ENCODE assay signal across 8 cellular contexts in the genomic region with DNA sequence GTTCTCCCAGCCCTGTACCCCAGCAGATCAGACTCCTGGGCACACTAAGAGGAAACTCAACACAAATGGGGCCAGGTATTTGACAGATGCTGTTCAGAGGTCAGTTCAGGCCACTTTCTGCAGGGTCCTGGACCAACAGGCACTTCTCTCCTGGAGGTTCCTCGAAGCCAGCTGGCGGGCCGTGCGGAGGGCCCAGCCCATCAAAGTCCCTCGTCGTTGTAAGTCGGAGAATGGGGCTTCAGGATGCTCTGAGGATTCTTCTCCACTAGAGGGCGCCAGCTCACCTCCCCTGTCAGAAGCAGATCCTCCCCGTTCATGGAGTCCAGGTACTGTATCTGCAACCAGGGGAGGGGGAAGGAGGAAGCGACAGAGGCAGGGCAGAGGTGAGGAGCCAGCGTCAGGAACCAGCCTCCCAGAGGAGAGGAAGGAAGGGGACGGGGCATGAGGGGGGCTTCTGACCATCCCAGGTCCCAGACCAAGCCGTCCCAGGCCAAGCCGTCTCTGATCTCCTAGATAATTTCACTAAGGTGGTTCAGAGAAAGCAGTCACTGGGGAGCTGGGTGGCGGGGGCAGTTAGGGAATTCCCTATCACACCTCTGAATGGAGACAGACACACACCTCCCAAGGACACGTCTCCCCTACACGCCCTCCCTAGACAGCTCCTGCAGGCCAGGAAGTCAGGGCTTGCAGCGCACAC. TPM values are rescaled to one million over a fixed set of nuclear protein-coding genes. Genes with fewer than 3 reads are reported as not detected.
DNase-seq lines count a peak whose midpoint lies in the region; ATAC-seq lines count a peak whose summit lies in the region.

No MANE protein-coding gene starts in this region.

- intact Hi-C loops in activated CD4-positive, alpha-beta memory T cell treated with anti-CD3 and anti-CD28 coated beads for 36 hours (cut with micrococcal nuclease): loop anchor here (1.0 to 5.0 kb wide), 5 partner anchors 19 to 358 kb away; partner anchors contain the start of genes CPNE1, EIF6 and RBM12

- no peaks in the 10 kb centered on the region for H3K27me3 Mint-ChIP-seq in activated CD4-positive, alpha-beta memory T cell treated with anti-CD3 and anti-CD28 coated beads for 36 hours

- DNase-seq in Daoy (ENCODE audit: low read depth): peak; percentile 93
- peak; percentile 91 for DNase-seq in HPDE6-E6E7 (ENCODE audit: extremely low spot score)
- DNase-seq in NCI-H774 (lab: John Stamatoyannopoulos, UW): peak; percentile 71
- peak; percentile 92 for DNase-seq in activated CD4-positive, alpha-beta memory T cell treated with anti-CD3 and anti-CD28 coated beads for 36 hours
- DNase-seq in ecto neural progenitor cell (ENCODE audit: low spot score): peak; percentile 87
- DNase-seq in lung microvascular endothelial cell (ENCODE audit: low read depth in 2 of 2): peak; percentile 92
- DNase-seq in stimulated activated CD8-positive, alpha-beta memory T cell treated with anti-CD3 and anti-CD28 coated beads, Interleukin-12 subunit alpha, Interleukin-12 subunit beta, amount 100 ng/mL, for 4 hours (ENCODE audit: low read depth): peak; percentile 63

- CTCF ChIA-PET in activated CD4-positive, alpha-beta memory T cell treated with anti-CD3 and anti-CD28 coated beads for 36 hours (lab: Charles Lee): interaction anchor here (0.6 to 8.0 kb wide), 42 partner anchors 9 to 582 kb away, joined by 3 to 151 read pairs (median 4); partner anchors contain the start of genes CEP250, EIF6, GDF5 and MMP24OS

- POLR2A ChIA-PET in activated CD4-positive, alpha-beta memory T cell treated with anti-CD3 and anti-CD28 coated beads for 36 hours (lab: Charles Lee): interaction anchor here (0.5 to 1.5 kb wide), 6 partner anchors 19 to 832 kb away, joined by 3 to 5 read pairs (median 4); partner anchors contain the start of genes CEP250, EIF6 and MMP24OS

- no peak for ATAC-seq in HG03025 (IDR thresholded peaks at IDR 0.05; ENCODE audit: low FRiP score, unreplicated experiment)

- H3K27ac Mint-ChIP-seq in activated CD4-positive, alpha-beta memory T cell treated with anti-CD3 and anti-CD28 coated beads for 36 hours: no peak overlapping the region

- no peak overlapping the region for H3K4me3 Mint-ChIP-seq in activated CD4-positive, alpha-beta memory T cell treated with anti-CD3 and anti-CD28 coated beads for 36 hours

- H3K9me3 Mint-ChIP-seq in activated CD4-positive, alpha-beta memory T cell treated with anti-CD3 and anti-CD28 coated beads for 36 hours: no peaks in the 10 kb centered on the region

- peaks cover 60% of the 10 kb centered on the region for H3K4me1 Mint-ChIP-seq in activated CD4-positive, alpha-beta memory T cell treated with anti-CD3 and anti-CD28 coated beads for 36 hours (ENCODE audit: low read depth)

- H3K36me3 Mint-ChIP-seq in activated CD4-positive, alpha-beta memory T cell treated with anti-CD3 and anti-CD28 coated beads for 36 hours: peaks cover 9% of the 10 kb centered on the region

RNA-seq across cellular contexts. Expression of gene FAM83C, which starts 11.7 kb away (rescaled TPM):
- total RNA-seq in Daoy (2014; rRNA removed; shearing (Covaris generic)): not detected in 2 replicates
- not detected for total RNA-seq in activated CD4-positive, alpha-beta memory T cell treated with anti-CD3 and anti-CD28 coated beads for 36 hours
- not detected in 2 replicates for total RNA-seq in lung microvascular endothelial cell

RNA-seq across cellular contexts. Expression of gene EIF6, which starts 19.3 kb away (rescaled TPM):
- total RNA-seq in Daoy (2014; rRNA removed; shearing (Covaris generic)): 316 and 384 TPM in 2 replicates
- 100 to 1,000 TPM; 115 to 120 TPM for total RNA-seq in activated CD4-positive, alpha-beta memory T cell treated with anti-CD3 and anti-CD28 coated beads for 36 hours
- total RNA-seq in lung microvascular endothelial cell: 138 and 161 TPM in 2 replicates

RNA-seq across cellular contexts. Expression of gene MMP24OS, which starts 26.0 kb away (rescaled TPM):
- total RNA-seq in Daoy (2014; rRNA removed; shearing (Covaris generic)): 1.1 and 2.2 TPM in 2 replicates
- 10 to 100 TPM; 35.0 to 38.1 TPM for total RNA-seq in activated CD4-positive, alpha-beta memory T cell treated with anti-CD3 and anti-CD28 coated beads for 36 hours
- total RNA-seq in lung microvascular endothelial cell: 3.1 and 5.8 TPM in 2 replicates
